Comparison of ENCODE assay signal across 1 cellular context in the genomic region with DNA sequence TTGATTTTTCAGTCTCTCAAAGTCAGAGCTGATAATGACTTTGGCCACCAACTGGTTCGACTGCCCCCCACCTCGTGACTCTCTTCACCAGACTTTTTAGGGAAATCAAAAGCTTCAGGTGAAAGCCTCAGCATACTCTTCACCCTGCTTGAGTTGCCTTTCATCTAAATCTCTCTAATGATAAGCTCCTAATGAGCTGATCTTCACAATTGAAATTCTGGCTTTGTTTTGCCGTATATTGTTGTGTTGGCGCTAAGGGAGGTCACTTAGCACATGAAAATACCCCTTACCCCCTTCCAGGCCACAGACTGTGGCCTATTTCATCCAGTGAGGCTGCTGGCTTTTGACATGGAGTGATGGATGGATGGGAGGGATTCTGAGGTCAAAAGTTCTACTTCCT.
TF ChIP-seq lines count a peak whose summit lies in the region.

No MANE protein-coding gene starts in this region.

TF ChIP-seq in GM23338, 12 proteins besides CTCF, POLR2A, EP300 and RAD21 (continued from another document):
- TF ChIP-seq, protein P1, sequence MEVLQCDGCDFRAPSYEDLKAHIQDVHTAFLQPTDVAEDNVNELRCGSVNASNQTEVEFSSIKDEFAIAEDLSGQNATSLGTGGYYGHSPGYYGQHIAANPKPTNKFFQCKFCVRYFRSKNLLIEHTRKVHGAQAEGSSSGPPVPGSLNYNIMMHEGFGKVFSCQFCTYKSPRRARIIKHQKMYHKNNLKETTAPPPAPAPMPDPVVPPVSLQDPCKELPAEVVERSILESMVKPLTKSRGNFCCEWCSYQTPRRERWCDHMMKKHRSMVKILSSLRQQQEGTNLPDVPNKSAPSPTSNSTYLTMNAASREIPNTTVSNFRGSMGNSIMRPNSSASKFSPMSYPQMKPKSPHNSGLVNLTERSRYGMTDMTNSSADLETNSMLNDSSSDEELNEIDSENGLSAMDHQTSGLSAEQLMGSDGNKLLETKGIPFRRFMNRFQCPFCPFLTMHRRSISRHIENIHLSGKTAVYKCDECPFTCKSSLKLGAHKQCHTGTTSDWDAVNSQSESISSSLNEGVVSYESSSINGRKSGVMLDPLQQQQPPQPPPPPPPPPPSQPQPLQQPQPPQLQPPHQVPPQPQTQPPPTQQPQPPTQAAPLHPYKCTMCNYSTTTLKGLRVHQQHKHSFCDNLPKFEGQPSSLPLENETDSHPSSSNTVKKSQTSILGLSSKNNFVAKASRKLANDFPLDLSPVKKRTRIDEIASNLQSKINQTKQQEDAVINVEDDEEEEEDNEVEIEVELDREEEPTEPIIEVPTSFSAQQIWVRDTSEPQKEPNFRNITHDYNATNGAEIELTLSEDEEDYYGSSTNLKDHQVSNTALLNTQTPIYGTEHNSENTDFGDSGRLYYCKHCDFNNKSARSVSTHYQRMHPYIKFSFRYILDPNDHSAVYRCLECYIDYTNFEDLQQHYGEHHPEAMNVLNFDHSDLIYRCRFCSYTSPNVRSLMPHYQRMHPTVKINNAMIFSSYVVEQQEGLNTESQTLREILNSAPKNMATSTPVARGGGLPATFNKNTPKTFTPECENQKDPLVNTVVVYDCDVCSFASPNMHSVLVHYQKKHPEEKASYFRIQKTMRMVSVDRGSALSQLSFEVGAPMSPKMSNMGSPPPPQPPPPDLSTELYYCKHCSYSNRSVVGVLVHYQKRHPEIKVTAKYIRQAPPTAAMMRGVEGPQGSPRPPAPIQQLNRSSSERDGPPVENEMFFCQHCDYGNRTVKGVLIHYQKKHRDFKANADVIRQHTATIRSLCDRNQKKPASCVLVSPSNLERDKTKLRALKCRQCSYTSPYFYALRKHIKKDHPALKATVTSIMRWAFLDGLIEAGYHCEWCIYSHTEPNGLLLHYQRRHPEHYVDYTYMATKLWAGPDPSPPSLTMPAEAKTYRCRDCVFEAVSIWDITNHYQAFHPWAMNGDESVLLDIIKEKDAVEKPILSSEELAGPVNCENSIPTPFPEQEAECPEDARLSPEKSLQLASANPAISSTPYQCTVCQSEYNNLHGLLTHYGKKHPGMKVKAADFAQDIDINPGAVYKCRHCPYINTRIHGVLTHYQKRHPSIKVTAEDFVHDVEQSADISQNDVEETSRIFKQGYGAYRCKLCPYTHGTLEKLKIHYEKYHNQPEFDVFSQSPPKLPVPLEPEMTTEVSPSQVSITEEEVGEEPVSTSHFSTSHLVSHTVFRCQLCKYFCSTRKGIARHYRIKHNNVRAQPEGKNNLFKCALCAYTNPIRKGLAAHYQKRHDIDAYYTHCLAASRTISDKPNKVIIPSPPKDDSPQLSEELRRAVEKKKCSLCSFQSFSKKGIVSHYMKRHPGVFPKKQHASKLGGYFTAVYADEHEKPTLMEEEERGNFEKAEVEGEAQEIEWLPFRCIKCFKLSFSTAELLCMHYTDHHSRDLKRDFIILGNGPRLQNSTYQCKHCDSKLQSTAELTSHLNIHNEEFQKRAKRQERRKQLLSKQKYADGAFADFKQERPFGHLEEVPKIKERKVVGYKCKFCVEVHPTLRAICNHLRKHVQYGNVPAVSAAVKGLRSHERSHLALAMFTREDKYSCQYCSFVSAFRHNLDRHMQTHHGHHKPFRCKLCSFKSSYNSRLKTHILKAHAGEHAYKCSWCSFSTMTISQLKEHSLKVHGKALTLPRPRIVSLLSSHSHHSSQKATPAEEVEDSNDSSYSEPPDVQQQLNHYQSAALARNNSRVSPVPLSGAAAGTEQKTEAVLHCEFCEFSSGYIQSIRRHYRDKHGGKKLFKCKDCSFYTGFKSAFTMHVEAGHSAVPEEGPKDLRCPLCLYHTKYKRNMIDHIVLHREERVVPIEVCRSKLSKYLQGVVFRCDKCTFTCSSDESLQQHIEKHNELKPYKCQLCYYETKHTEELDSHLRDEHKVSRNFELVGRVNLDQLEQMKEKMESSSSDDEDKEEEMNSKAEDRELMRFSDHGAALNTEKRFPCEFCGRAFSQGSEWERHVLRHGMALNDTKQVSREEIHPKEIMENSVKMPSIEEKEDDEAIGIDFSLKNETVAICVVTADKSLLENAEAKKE (CRISPR knock-in tag; IDR thresholded peaks at IDR 0.05), result peak; percentile 27; the same call in 1 of the 2 replicates
- TF ChIP-seq EZH2phosphoT487 (IDR thresholded peaks at IDR 0.05; ENCODE audit: unreplicated experiment), result no peak
- TF ChIP-seq ZNF114 (CRISPR knock-in tag; IDR thresholded peaks at IDR 0.05), result no peak
- TF ChIP-seq, protein P2, sequence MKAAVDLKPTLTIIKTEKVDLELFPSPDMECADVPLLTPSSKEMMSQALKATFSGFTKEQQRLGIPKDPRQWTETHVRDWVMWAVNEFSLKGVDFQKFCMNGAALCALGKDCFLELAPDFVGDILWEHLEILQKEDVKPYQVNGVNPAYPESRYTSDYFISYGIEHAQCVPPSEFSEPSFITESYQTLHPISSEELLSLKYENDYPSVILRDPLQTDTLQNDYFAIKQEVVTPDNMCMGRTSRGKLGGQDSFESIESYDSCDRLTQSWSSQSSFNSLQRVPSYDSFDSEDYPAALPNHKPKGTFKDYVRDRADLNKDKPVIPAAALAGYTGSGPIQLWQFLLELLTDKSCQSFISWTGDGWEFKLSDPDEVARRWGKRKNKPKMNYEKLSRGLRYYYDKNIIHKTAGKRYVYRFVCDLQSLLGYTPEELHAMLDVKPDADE (IDR thresholded peaks at IDR 0.05), result no peak
- no peak for TF ChIP-seq STAT1 (IDR thresholded peaks at IDR 0.05; ENCODE audit: unreplicated experiment)
